Comparison of ENCODE assay signal across 17 cellular contexts in the genomic region with DNA sequence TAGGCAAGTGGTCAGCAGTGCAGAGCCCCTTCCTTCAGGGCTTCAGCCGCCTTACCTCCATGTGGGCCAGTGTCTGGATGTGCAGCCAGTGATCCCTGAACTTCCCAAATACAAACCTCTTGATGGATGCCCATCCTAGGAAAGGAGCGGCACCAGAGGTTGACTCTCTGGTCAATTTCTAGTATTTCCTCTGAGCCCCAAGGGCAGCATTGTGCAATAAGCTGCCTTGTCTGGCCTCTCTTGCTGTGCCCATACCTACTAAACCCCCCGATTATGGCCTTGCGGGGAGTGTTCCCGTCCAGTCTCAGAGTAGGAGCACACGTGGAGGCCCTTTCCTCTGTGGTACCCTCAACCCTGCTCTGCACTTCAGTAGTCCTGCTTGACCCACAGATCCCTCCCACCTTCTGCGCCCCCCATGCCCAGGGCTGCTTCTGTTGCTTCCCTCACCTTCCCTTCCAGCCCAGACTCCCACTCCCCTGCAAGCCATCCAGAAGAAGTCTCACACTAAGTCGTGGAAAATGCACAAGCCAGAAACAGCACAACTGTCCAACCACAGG. TPM values are rescaled to one million over a fixed set of nuclear protein-coding genes. Genes with fewer than 3 reads are reported as not detected.
"Had no signal": no experiment of that assay in that cellular context is flagged by ENCODE, and none has a peak within 500 bp of the region (broad histone marks: within the 10 kb centered on the region; RNA-seq: fewer than 3 reads in every experiment).

No MANE protein-coding gene starts in this region.

- H3K36me3 Mint-ChIP-seq: activated naive CD4-positive, alpha-beta T cell treated with anti-CD3 and anti-CD28 coated beads, Interleukin-2, amount 10 ng/mL, durations not matched to agents 7 days and 5 days; neural progenitor cell had no signal

- H3K4me3 ChIP-seq: adrenal gland, neural progenitor cell, smooth muscle cell, transverse colon had no signal

- H3K27me3 ChIP-seq: adrenal gland, neural progenitor cell, transverse colon had no signal

- DNase-seq: activated CD4-positive, alpha-beta T cell treated with anti-CD3 and anti-CD28 coated beads, Interleukin-2, amount 50 U/mL, for 4 hours; activated CD4-positive, CD25-positive, alpha-beta regulatory T cell treated with anti-CD3 and anti-CD28 coated beads, Interleukin-2, amount 50 U/mL, for 72 hours; activated naive CD4-positive, alpha-beta T cell treated with anti-CD3 and anti-CD28 coated beads, Interleukin-2, amount 10 ng/mL, durations not matched to agents 7 days and 5 days; activated T-cell treated with anti-CD3 and anti-CD28 coated beads, Interleukin-2, amount 50 U/mL, for 1 hour; adrenal gland; head of caudate nucleus; right cardiac atrium; stimulated activated CD4-positive, alpha-beta T cell treated with anti-CD3 and anti-CD28 coated beads, Interleukin-4, amount 100 ng/mL, for 4 hours; stimulated activated naive CD8-positive, alpha-beta T cell treated with anti-CD3 and anti-CD28 coated beads, Interleukin-15, Interleukin-2, amounts not matched to agents 100 U/mL and 50 U/mL, for 24 hours; SW 1271; transverse colon had no signal

- ATAC-seq: right cardiac atrium; stimulated activated naive CD8-positive, alpha-beta T cell treated with anti-CD3 and anti-CD28 coated beads, Interleukin-15, Interleukin-2, amounts not matched to agents 100 U/mL and 50 U/mL, for 24 hours had no signal

- H3K4me3 Mint-ChIP-seq: activated naive CD4-positive, alpha-beta T cell treated with anti-CD3 and anti-CD28 coated beads, Interleukin-2, amount 10 ng/mL, durations not matched to agents 7 days and 5 days; neural progenitor cell had no signal

- H3K9me3 ChIP-seq: adrenal gland, transverse colon had no signal

- H3K27ac Mint-ChIP-seq: activated naive CD4-positive, alpha-beta T cell treated with anti-CD3 and anti-CD28 coated beads, Interleukin-2, amount 10 ng/mL, durations not matched to agents 7 days and 5 days; neural progenitor cell had no signal

- H3K4me1 Mint-ChIP-seq: activated naive CD4-positive, alpha-beta T cell treated with anti-CD3 and anti-CD28 coated beads, Interleukin-2, amount 10 ng/mL, durations not matched to agents 7 days and 5 days had no signal

- H3K27ac ChIP-seq: adrenal gland, neural progenitor cell, transverse colon had no signal

- H3K9me3 Mint-ChIP-seq: activated naive CD4-positive, alpha-beta T cell treated with anti-CD3 and anti-CD28 coated beads, Interleukin-2, amount 10 ng/mL, durations not matched to agents 7 days and 5 days; neural progenitor cell had no signal

RNA-seq across cellular contexts. Expression of gene HORMAD2, which starts 39.7 kb away (rescaled TPM):
- total RNA-seq: adrenal gland, chondrocyte, dermis microvascular lymphatic vessel endothelial cell, epithelial cell of proximal tubule, lung microvascular endothelial cell, right cardiac atrium, transverse colon had no signal
- polyA plus RNA-seq: adrenal gland, right cardiac atrium, smooth muscle cell had no signal
